Comparison of ENCODE assay signal across 15 cellular contexts in genomic region chr2:65309699-65310098, GRCh38.
DNase-seq lines count a peak whose midpoint lies in the region; ATAC-seq and TF ChIP-seq lines count a peak whose summit lies in the region.
"Had no signal": no experiment of that assay in that cellular context is flagged by ENCODE, and none has a peak within 500 bp of the region (broad histone marks: within the 10 kb centered on the region; RNA-seq: fewer than 3 reads in every experiment).

No MANE protein-coding gene starts in this region.

- H3K9me3 ChIP-seq in CD4-positive, alpha-beta T cell (ENCODE audit: control insufficient read depth, low read length) = no peaks in the 10 kb centered on the region

- no peaks in the 10 kb centered on the region for H3K9me3 Mint-ChIP-seq in neural crest cell
- H3K9me3 Mint-ChIP-seq in endothelial cell (ENCODE audit: unreplicated experiment) = no peaks in the 10 kb centered on the region
- H3K9me3 Mint-ChIP-seq in CD4-positive, alpha-beta T cell = no peaks in the 10 kb centered on the region

- no peak overlapping the region for H3K27ac ChIP-seq in CD4-positive, alpha-beta T cell (ENCODE audit: low read depth, low read length)
- H3K27ac ChIP-seq: cardiac muscle cell had no signal

- ATAC-seq in esophagus mucosa = peak; percentile 74
- no peak for ATAC-seq in CD4-positive, alpha-beta T cell (ENCODE audit: poor library complexity)
- ATAC-seq: activated CD8-positive, alpha-beta memory T cell treated with anti-CD3 and anti-CD28 coated beads, Interleukin-2, amount 10 ng/mL, durations not matched to agents 7 days and 5 days had no signal

- H3K27ac Mint-ChIP-seq in neural crest cell (ENCODE audit: unreplicated experiment) (peak overlapping the region; percentile 90), endothelial cell (ENCODE audit: unreplicated experiment) (no peak overlapping the region)
- no peak overlapping the region for H3K27ac Mint-ChIP-seq in CD4-positive, alpha-beta T cell
- H3K27ac Mint-ChIP-seq: activated CD8-positive, alpha-beta memory T cell treated with anti-CD3 and anti-CD28 coated beads, Interleukin-2, amount 10 ng/mL, durations not matched to agents 7 days and 5 days had no signal

- TF ChIP-seq CTCF in neural crest cell (conservative IDR thresholded peaks at IDR 0.05) (no peak), endothelial cell (IDR thresholded peaks at IDR 0.05; ENCODE audit: unreplicated experiment) (no peak)
- no peak for TF ChIP-seq CTCF in CD4-positive, alpha-beta T cell (IDR thresholded peaks at IDR 0.05)

- no peaks in the 10 kb centered on the region for H3K4me1 Mint-ChIP-seq in neural crest cell
- peaks cover 33% of the 10 kb centered on the region for H3K4me1 Mint-ChIP-seq in endothelial cell (ENCODE audit: unreplicated experiment)
- H3K4me1 Mint-ChIP-seq in CD4-positive, alpha-beta T cell (ENCODE audit: low read depth) = no peaks in the 10 kb centered on the region
- H3K4me1 Mint-ChIP-seq: activated CD8-positive, alpha-beta memory T cell treated with anti-CD3 and anti-CD28 coated beads, Interleukin-2, amount 10 ng/mL, durations not matched to agents 7 days and 5 days had no signal

- DNase-seq in NCI-H345 (lab: John Stamatoyannopoulos, UW) = peak; percentile 4
- DNase-seq in NCI-H345 treated with DMSO at 0.1 percent for 48 hours (lab: John Stamatoyannopoulos, UW; ENCODE audit: unreplicated experiment) = no peak
- DNase-seq in neural crest cell (ENCODE audit: low read depth, low spot score) = no peak
- DNase-seq in ureter (ENCODE audit: low spot score) = peak; percentile 55
- no peak for DNase-seq in NK-92 treated with Interleukin-12 subunit alpha and Interleukin-12 subunit beta, amount 100 ng/mL, for 24 hours (lab: John Stamatoyannopoulos, UW)
- DNase-seq in endothelial cell (ENCODE audit: low spot score) = no peak
- no peak for DNase-seq in CD4-positive, alpha-beta T cell
- DNase-seq: activated CD8-positive, alpha-beta memory T cell treated with anti-CD3 and anti-CD28 coated beads, Interleukin-2, amount 10 ng/mL, durations not matched to agents 7 days and 5 days; activated naive CD4-positive, alpha-beta T cell treated with Interleukin-2 at 50 U/mL for 16 hours; Calu3; HCEC 1CT; NCI-H524 treated with DMSO at 0.1 percent for 48 hours; substantia nigra had no signal

- peaks cover 27% of the 10 kb centered on the region for H3K36me3 Mint-ChIP-seq in neural crest cell (ENCODE audit: low read depth)
- H3K36me3 Mint-ChIP-seq in endothelial cell (ENCODE audit: low read depth, unreplicated experiment) = peaks cover 18% of the 10 kb centered on the region
- no peaks in the 10 kb centered on the region for H3K36me3 Mint-ChIP-seq in CD4-positive, alpha-beta T cell (ENCODE audit: low read depth)
- H3K36me3 Mint-ChIP-seq: activated CD8-positive, alpha-beta memory T cell treated with anti-CD3 and anti-CD28 coated beads, Interleukin-2, amount 10 ng/mL, durations not matched to agents 7 days and 5 days had no signal

- no peak overlapping the region for H3K4me3 Mint-ChIP-seq in neural crest cell
- H3K4me3 Mint-ChIP-seq in endothelial cell (ENCODE audit: unreplicated experiment) = no peak overlapping the region
- no peak overlapping the region for H3K4me3 Mint-ChIP-seq in CD4-positive, alpha-beta T cell
- H3K4me3 Mint-ChIP-seq: activated CD8-positive, alpha-beta memory T cell treated with anti-CD3 and anti-CD28 coated beads, Interleukin-2, amount 10 ng/mL, durations not matched to agents 7 days and 5 days had no signal

- no peaks in the 10 kb centered on the region for H3K27me3 Mint-ChIP-seq in neural crest cell (ENCODE audit: low read depth)
- peaks cover 1% of the 10 kb centered on the region for H3K27me3 Mint-ChIP-seq in endothelial cell (ENCODE audit: unreplicated experiment)
- no peaks in the 10 kb centered on the region for H3K27me3 Mint-ChIP-seq in CD4-positive, alpha-beta T cell

- CTCF ChIA-PET in CD4-positive, alpha-beta T cell (lab: Charles Lee) = interaction anchor here (0.9 kb wide), 1 partner anchor 22 kb away, joined by 3 read pairs; no protein-coding TSS in a partner anchor

- no peaks in the 10 kb centered on the region for H3K27me3 ChIP-seq in CD4-positive, alpha-beta T cell (ENCODE audit: control insufficient read depth, insufficient read depth, low read length)
- H3K27me3 ChIP-seq: cardiac muscle cell had no signal

- intact Hi-C loops in CD4-positive, alpha-beta T cell (cut with DNase I, micrococcal nuclease) = no loop called here

- POLR2A ChIA-PET in CD4-positive, alpha-beta T cell (lab: Charles Lee) = no interaction called here

Comparison
In these comparisons a context has a peak if more than half of its experiments do, and no peak if none do; other contexts are left out.
1. DNase-seq: peak in NCI-H345 (single experiment) and ureter (single experiment); none in NCI-H345 treated with DMSO at 0.1 percent for 48 hours (single experiment), neural crest cell (single experiment), NK-92 treated with Interleukin-12 subunit alpha and Interleukin-12 subunit beta, amount 100 ng/mL, for 24 hours (single experiment), endothelial cell (single experiment) and CD4-positive, alpha-beta T cell (0 of 10).